Comparison of ENCODE assay signal across 8 cellular contexts in the genomic region with DNA sequence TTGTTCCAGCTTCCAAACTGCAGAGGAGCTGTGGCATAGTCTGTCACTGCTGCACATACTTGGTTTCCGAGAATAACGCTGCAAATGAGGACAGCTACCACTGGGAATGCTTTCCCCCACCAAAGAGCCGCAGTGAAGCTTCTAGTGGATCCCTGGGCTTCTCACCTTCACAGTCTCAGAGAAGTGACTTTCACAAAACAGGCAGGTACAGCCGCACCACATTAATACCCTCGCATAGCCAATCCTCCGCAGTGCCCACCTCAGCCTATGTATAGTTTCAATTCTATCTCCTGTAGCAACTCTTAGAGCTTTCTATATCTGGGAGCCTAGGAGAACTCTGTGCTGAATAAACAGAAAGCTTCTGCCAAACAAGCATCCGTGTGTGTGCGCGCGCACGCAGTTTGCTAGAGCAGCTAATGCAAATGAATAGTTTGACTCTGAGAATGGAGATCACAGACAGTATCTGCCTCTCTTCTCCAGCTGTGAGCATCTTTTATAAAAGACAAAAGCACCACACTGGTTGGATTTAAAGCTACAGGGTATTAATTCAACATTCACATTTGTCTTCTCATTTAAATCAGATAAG.
DNase-seq lines count a peak whose midpoint lies in the region; ATAC-seq and TF ChIP-seq lines count a peak whose summit lies in the region.

No MANE protein-coding gene starts in this region.

- no peak overlapping the region for H4K5ac ChIP-seq in mesendoderm (ENCODE audit: low read length)

- H3K27ac ChIP-seq in mesendoderm (ENCODE audit: low read depth, low read length): no peak overlapping the region
- no peak overlapping the region for H3K27ac ChIP-seq in aorta (ENCODE audit: low read depth in 1 of 2, low read length in 2 of 2)

- no peak overlapping the region for H3K9ac ChIP-seq in mesendoderm (ENCODE audit: low read length)

- no peak overlapping the region for H2BK5ac ChIP-seq in mesendoderm (ENCODE audit: low read length)

- H2BK120ac ChIP-seq in mesendoderm (ENCODE audit: low read depth, low read length): no peak overlapping the region

- H3K27me3 ChIP-seq in mesendoderm (ENCODE audit: insufficient read depth, low read length, poor library complexity): no peaks in the 10 kb centered on the region
- H3K27me3 ChIP-seq in aorta (ENCODE audit: control insufficient read depth in 1 of 2, insufficient read depth in 2 of 2, low read length in 1 of 2): no peaks in the 10 kb centered on the region

- peaks cover 3% of the 10 kb centered on the region for H3K4me1 ChIP-seq in mesendoderm (ENCODE audit: control insufficient read depth, low read depth, low read length)
- H3K4me1 ChIP-seq in aorta (ENCODE audit: control insufficient read depth in 1 of 2, insufficient read depth in 2 of 2, low read length in 2 of 2): peaks cover 0 to 5% of the 10 kb centered on the region in 2 donors

- H3K4me3 ChIP-seq in epithelial cell of esophagus (ENCODE audit: low read length): peak overlapping the region; percentile 1
- no peak overlapping the region for H3K4me3 ChIP-seq in mesendoderm (ENCODE audit: low read length)
- peak overlapping the region in 1 of 2 donors; percentile 32 for H3K4me3 ChIP-seq in aorta (ENCODE audit: low read length in 2 of 2)

- H3K36me3 ChIP-seq in mesendoderm (ENCODE audit: control insufficient read depth, insufficient read depth, low read length) (no peaks in the 10 kb centered on the region), aorta (ENCODE audit: control insufficient read depth in 1 of 2, insufficient read depth in 2 of 2, low read length in 1 of 2) (no peaks in the 10 kb centered on the region)

- no peak overlapping the region for H3K18ac ChIP-seq in mesendoderm (ENCODE audit: low read length)

- H3K4ac ChIP-seq in mesendoderm (ENCODE audit: low read depth, low read length): no peak overlapping the region

- no peak overlapping the region for H2AK5ac ChIP-seq in mesendoderm (ENCODE audit: low read length)

- no peak overlapping the region for H3K23ac ChIP-seq in mesendoderm (ENCODE audit: low read length)

- H3K56ac ChIP-seq in mesendoderm (ENCODE audit: low read length): peak overlapping the region; percentile 54

- H3K4me2 ChIP-seq in mesendoderm (ENCODE audit: low read length): peak overlapping the region; percentile 2

- H3K79me1 ChIP-seq in mesendoderm (ENCODE audit: low read length): peaks cover 1% of the 10 kb centered on the region

- H4K8ac ChIP-seq in mesendoderm (ENCODE audit: low read depth, low read length): no peak overlapping the region

- DNase-seq in AG08395 (ENCODE audit: low spot score) (peak; percentile 60), NCI-H345 treated with DMSO at 0.1 percent for 48 hours (lab: John Stamatoyannopoulos, UW; ENCODE audit: unreplicated experiment) (peak; percentile 69), epithelial cell of esophagus (ENCODE audit: low read depth) (peak; percentile 41), mesendoderm (peak; percentile 77), aorta (peak; percentile 67 to 90), dedifferentiated amniotic fluid mesenchymal stem cell (ENCODE audit: extremely low spot score) (no peak), KBM-7 (no peak)
- DNase-seq in stimulated activated CD4-positive, alpha-beta T cell treated with anti-CD3 and anti-CD28 coated beads, Interleukin-2, amount 100 ng/mL, for 48 hours: no peak

- H3K79me2 ChIP-seq in mesendoderm (ENCODE audit: control insufficient read depth, insufficient read depth, low read length): no peaks in the 10 kb centered on the region

- intact Hi-C loops in aorta (cut with DNase I): no loop called here

- TF ChIP-seq CTCF in epithelial cell of esophagus (IDR thresholded peaks at IDR 0.05; ENCODE audit: insufficient read depth, low read depth, low read length, missing control alignments): no peak

- no peaks in the 10 kb centered on the region for H3K9me3 ChIP-seq in aorta (ENCODE audit: control insufficient read depth, low read length)

- in situ Hi-C loops in KBM-7 (cut with MboI; ENCODE audit: low pct_unique_long_range_greater_than_20kb, low sequenced_read_pairs): no loop called here

- no peak overlapping the region for H2BK15ac ChIP-seq in mesendoderm (replicated peaks; ENCODE audit: low read depth)

- peak; percentile 73 for ATAC-seq in aorta (ENCODE audit: low FRiP score)

- no CpG with 5 or more reads among the region's 11 CpGs for WGBS in mesendoderm (ENCODE audit: extremely low coverage, insufficient coverage, low lambda C conversion rate)
- WGBS in aorta, 2 donors: 16 to 22% methylated on average over 11 of the region's 11 CpGs

Comparison
In these comparisons a context has a peak if more than half of its experiments do, and no peak if none do; other contexts are left out.
1. DNase-seq: peak in AG08395 (single experiment), NCI-H345 treated with DMSO at 0.1 percent for 48 hours (single experiment), epithelial cell of esophagus (single experiment), mesendoderm (single experiment) and aorta (2 of 2); none in dedifferentiated amniotic fluid mesenchymal stem cell (single experiment), KBM-7 (single experiment) and stimulated activated CD4-positive, alpha-beta T cell treated with anti-CD3 and anti-CD28 coated beads, Interleukin-2, amount 100 ng/mL, for 48 hours (0 of 2).